In genomic region chr14:67856806-67857205, GRCh38 we compare ENCODE assay signal across 21 cellular contexts. TPM values are rescaled to one million over a fixed set of nuclear protein-coding genes. Genes with fewer than 3 reads are reported as not detected.
DNase-seq lines count a peak whose midpoint lies in the region; ATAC-seq, FAIRE-seq and TF ChIP-seq lines count a peak whose summit lies in the region.
"Had no signal": no experiment of that assay in that cellular context is flagged by ENCODE, and none has a peak within 500 bp of the region (broad histone marks: within the 10 kb centered on the region; RNA-seq: fewer than 3 reads in every experiment).

No MANE protein-coding gene starts in this region.

- TF ChIP-seq CTCF in astrocyte of the spinal cord (IDR thresholded peaks at IDR 0.05; ENCODE audit: low read depth, low read length) = no peak

- in situ Hi-C loops in astrocyte of the spinal cord (cut with HindIII; ENCODE audit: low sequenced_read_pairs) = no loop called here

- peak; percentile 63 for FAIRE-seq in GM19239 (lab: Jason Lieb, UNC)
- FAIRE-seq: urothelium cell line had no signal

- ATAC-seq in GM19467 (IDR thresholded peaks at IDR 0.05; ENCODE audit: unreplicated experiment) (no peak), HG03460 (IDR thresholded peaks at IDR 0.05; ENCODE audit: unreplicated experiment) (no peak), HG03457 (IDR thresholded peaks at IDR 0.05; ENCODE audit: unreplicated experiment) (no peak)
- ATAC-seq: activated naive CD8-positive, alpha-beta T cell treated with anti-CD3 and anti-CD28 coated beads, Interleukin-2, amount 50 U/mL, for 24 hours; sciatic nerve had no signal

- peak; percentile 5 for DNase-seq in AG08395 (ENCODE audit: low spot score)
- no peak for DNase-seq in GM19239 (ENCODE audit: insufficient read length, low spot score)
- DNase-seq in astrocyte of the spinal cord (ENCODE audit: low read depth, low spot score) = peak; percentile 69
- DNase-seq in myocyte (ENCODE audit: low read depth) = peak; percentile 61
- DNase-seq in activated CD4-positive, alpha-beta T cell treated with anti-CD3 and anti-CD28 coated beads for 1 hour = no peak
- DNase-seq: activated CD4-positive, alpha-beta T cell treated with anti-CD3 and anti-CD28 coated beads, Interleukin-2, amount 50 U/mL, for 48 hours; activated effector memory CD4-positive, alpha-beta T cell treated with anti-CD3 and anti-CD28 coated beads, Interleukin-2, amount 50 U/mL, for 16 hours; activated naive CD8-positive, alpha-beta T cell treated with anti-CD3 and anti-CD28 coated beads, Interleukin-2, amount 50 U/mL, for 24 hours; dermis blood vessel endothelial cell; DND-41; foreskin melanocyte; naive B cell; NCI-H1436 treated with DMSO at 0.1 percent for 48 hours; substantia nigra had no signal

- H3K4me3 ChIP-seq in astrocyte of the spinal cord (ENCODE audit: low read depth, low read length) = no peak overlapping the region
- H3K4me3 ChIP-seq: HAP-1, SJSA1 had no signal

RNA-seq across cellular contexts. Expression of gene RAD51B, which starts 37.2 kb away (rescaled TPM):
- 7.2 and 70.0 TPM in 2 replicates for total RNA-seq in myocyte
- 5.4 TPM for polyA plus RNA-seq in myocyte (2012)

RNA-seq across cellular contexts. Expression of gene ZFYVE26, which starts 40.4 kb away (rescaled TPM):
- 21.9 and 22.5 TPM in 2 replicates for total RNA-seq in myocyte
- polyA plus RNA-seq in myocyte (2012) = 11.9 TPM

Comparison
In these comparisons a context has a peak if more than half of its experiments do, and no peak if none do; other contexts are left out.
1. DNase-seq: peak in AG08395 (single experiment), astrocyte of the spinal cord (single experiment) and myocyte (single experiment); none in GM19239 (single experiment) and activated CD4-positive, alpha-beta T cell treated with anti-CD3 and anti-CD28 coated beads for 1 hour (single experiment).